Comparison of ENCODE assay signal across 1 cellular context in genomic region chr6:72809701-72810379, GRCh38.
TF ChIP-seq lines count a peak whose summit lies in the region.

No MANE protein-coding gene starts in this region.

TF ChIP-seq in HepG2, 621 proteins besides CTCF, POLR2A, EP300 and RAD21 (continued from another document):
- TF ChIP-seq POGK (CRISPR knock-in tag; conservative IDR thresholded peaks at IDR 0.05) (no peak), ATF7 (IDR thresholded peaks at IDR 0.05) (peak; percentile 86), ATF7 (CRISPR knock-in tag; IDR thresholded peaks at IDR 0.05) (no peak), ZNF704 (CRISPR knock-in tag; IDR thresholded peaks at IDR 0.05; ENCODE audit: borderline replicate concordance) (no peak), ZFP41 (CRISPR knock-in tag; IDR thresholded peaks at IDR 0.05; ENCODE audit: borderline replicate concordance) (no peak)
